ENCODE assay signal across 8 cellular contexts in the genomic region with DNA sequence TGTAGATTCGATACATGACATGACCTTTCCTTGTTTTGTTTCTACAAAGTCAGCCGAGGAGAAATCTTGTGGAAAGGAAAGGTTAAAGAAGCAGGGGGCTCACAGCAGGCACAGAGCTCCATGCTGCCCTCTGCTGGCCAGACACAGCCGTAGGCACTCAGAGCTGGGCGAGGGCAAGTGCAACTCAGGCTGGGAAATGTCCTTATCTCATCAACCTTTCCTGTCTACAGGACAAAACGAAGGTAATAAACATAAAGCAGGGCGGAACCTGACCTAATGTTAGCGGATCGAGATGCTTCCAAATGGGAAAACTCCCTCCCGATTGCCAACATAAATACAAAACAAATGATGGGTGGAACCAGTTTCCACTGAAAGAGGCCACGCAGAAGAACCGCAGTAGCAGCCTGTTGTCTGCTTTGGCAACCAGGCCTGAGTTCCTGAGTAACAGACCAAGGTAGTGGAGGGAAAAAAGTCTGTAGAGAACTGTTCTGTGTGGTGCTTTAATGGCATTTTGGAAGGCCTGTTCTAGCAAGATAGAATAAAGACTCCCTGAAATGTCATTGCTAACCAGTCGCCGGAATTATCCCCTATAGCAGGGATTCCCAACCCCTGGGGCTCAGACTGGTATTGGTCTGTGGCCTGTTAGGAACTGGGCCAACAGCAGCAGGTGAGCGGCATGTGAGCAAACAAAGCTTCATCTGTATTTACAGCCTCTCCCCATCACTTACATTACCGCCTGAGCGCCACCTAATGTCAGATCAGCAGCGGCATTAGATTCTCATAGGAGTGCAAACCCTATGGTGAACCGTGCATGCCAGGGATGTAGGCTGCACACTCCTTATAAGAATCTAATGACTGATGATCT.
DNase-seq lines count a peak whose midpoint lies in the region; ATAC-seq and TF ChIP-seq lines count a peak whose summit lies in the region.

No MANE protein-coding gene starts in this region.

- H3K9me3 ChIP-seq in A673 (ENCODE audit: low read depth, low read length, poor library complexity, severe bottlenecking): no peaks in the 10 kb centered on the region
- H3K9me3 ChIP-seq in left lung: no peaks in the 10 kb centered on the region

- BruUV-seq in A673 (replicated peaks; lab: Mats Ljungman, UMichigan): no TSS peak

- TF ChIP-seq CTCF in A673 (conservative IDR thresholded peaks at IDR 0.05; ENCODE audit: low read depth, low read length): peak; percentile 97
- peak; percentile 93 to 96 for TF ChIP-seq CTCF in left lung (IDR thresholded peaks at IDR 0.05)

- no peaks in the 10 kb centered on the region for H3K36me3 ChIP-seq in A673 (ENCODE audit: insufficient read depth, low read length, poor library complexity, severe bottlenecking)
- H3K36me3 ChIP-seq in left lung: peaks cover 0 to 25% of the 10 kb centered on the region in 2 donors

- H3K27me3 ChIP-seq in A673 (replicated peaks; ENCODE audit: insufficient read depth, low read depth, low read length, poor library complexity) (no peaks in the 10 kb centered on the region), left lung (no peaks in the 10 kb centered on the region)

- peak; percentile 85 for ATAC-seq in GM18868 (IDR thresholded peaks at IDR 0.05; ENCODE audit: unreplicated experiment)
- peak; percentile 77 for ATAC-seq in HG03196 (IDR thresholded peaks at IDR 0.05; ENCODE audit: unreplicated experiment)
- peak; percentile 96 for ATAC-seq in left lung

- peak; percentile 71 for DNase-seq in A673 (ENCODE audit: low spot score)
- DNase-seq in NCI-H2227 treated with DMSO at 0.1 percent for 48 hours (lab: John Stamatoyannopoulos, UW): peak; percentile 74
- peak; percentile 34 for DNase-seq in activated CD4-positive, CD25-positive, alpha-beta regulatory T cell treated with anti-CD3 and anti-CD28 coated beads, Interleukin-2, amount 50 U/mL, for 16 hours (ENCODE audit: low read depth, low spot score)
- DNase-seq in cerebellar cortex (ENCODE audit: low spot score): peak; percentile 41
- DNase-seq in left lung: peak; percentile 66 to 89
- peak; percentile 54 to 67 for DNase-seq in stimulated activated CD4-positive, alpha-beta T cell treated with anti-CD3 and anti-CD28 coated beads, Interleukin-4, amount 100 ng/mL, for 48 hours (ENCODE audit: low read depth in 2 of 2)

- H3K4me1 ChIP-seq in A673 (ENCODE audit: insufficient read depth, low read length, poor library complexity, severe bottlenecking) (peaks cover 4% of the 10 kb centered on the region), left lung (peaks cover 0 to 12% of the 10 kb centered on the region in 2 donors)

- CTCF ChIA-PET in A673 (lab: Charles Lee): interaction anchor here (0.5 to 2.0 kb wide), 9 partner anchors 8 to 1599 kb away, joined by 3 to 19 read pairs (median 5); no protein-coding TSS in a partner anchor

- POLR2A ChIA-PET in A673 (lab: Charles Lee; ENCODE audit: low non-redundant PET): no interaction called here

- intact Hi-C loops in A673 (cut with micrococcal nuclease; ENCODE audit: unreplicated experiment): loop anchor here (1.0 kb wide), 1 partner anchor 35 kb away; no protein-coding TSS in a partner anchor
- intact Hi-C loops in left lung (cut with DNase I): no loop called here

- H3K4me3 ChIP-seq in A673 (ENCODE audit: low read depth, low read length, poor library complexity, severe bottlenecking) (no peak overlapping the region), left lung (no peak overlapping the region)

- H3K27ac ChIP-seq in A673 (ENCODE audit: low read depth, low read length, poor library complexity, severe bottlenecking) (no peak overlapping the region), left lung (peak overlapping the region in 1 of 2 donors; percentile 23)
